ENCODE assay signal across 1 cellular context in genomic region chr14:24252289-24253124, GRCh38.
TF ChIP-seq lines count a peak whose summit lies in the region.

No MANE protein-coding gene starts in this region.

TF ChIP-seq in HepG2, 621 proteins besides CTCF, POLR2A, EP300 and RAD21 (continued from another document and continues in another):
- TF ChIP-seq ZBTB14 (CRISPR knock-in tag; IDR thresholded peaks at IDR 0.05) (no peak), IKZF1 (IDR thresholded peaks at IDR 0.05) (no peak), ZNF446 (CRISPR knock-in tag; IDR thresholded peaks at IDR 0.05) (no peak), PLSCR1 (CRISPR knock-in tag; IDR thresholded peaks at IDR 0.05; ENCODE audit: borderline replicate concordance) (no peak), IRF9 (CRISPR knock-in tag; IDR thresholded peaks at IDR 0.05; ENCODE audit: borderline replicate concordance) (peak; percentile 98), GLI4 (CRISPR knock-in tag; IDR thresholded peaks at IDR 0.05; ENCODE audit: borderline replicate concordance) (no peak), ZNF18 (CRISPR knock-in tag; IDR thresholded peaks at IDR 0.05; ENCODE audit: insufficient replicate concordance) (no peak), ZNF354B (CRISPR knock-in tag; IDR thresholded peaks at IDR 0.05) (0 out of 2 replicates have a peak, but pooled peaks have one; percentile 8), GZF1 (CRISPR knock-in tag; IDR thresholded peaks at IDR 0.05) (no peak), ZNF20 (CRISPR knock-in tag; IDR thresholded peaks at IDR 0.05) (no peak), RXRA (CRISPR knock-in tag; IDR thresholded peaks at IDR 0.05) (peak; percentile 64; the same call in 1 of the 2 replicates), MAFK (conservative IDR thresholded peaks at IDR 0.05 in 1 of 2, IDR thresholded peaks at IDR 0.05 in 1 of 2; ENCODE audit: low read length in 2 of 2) (no peak), ZXDC (CRISPR knock-in tag; IDR thresholded peaks at IDR 0.05) (no peak; the same call in 1 of the 2 replicates), TBX3 (IDR thresholded peaks at IDR 0.05; ENCODE audit: borderline replicate concordance) (peak; percentile 58; the same call in 1 of the 2 replicates), TFDP1 (CRISPR knock-in tag; IDR thresholded peaks at IDR 0.05; ENCODE audit: borderline replicate concordance) (no peak; the same call in 1 of the 2 replicates), ZNF709 (CRISPR knock-in tag; IDR thresholded peaks at IDR 0.05) (no peak), ZNF577 (CRISPR knock-in tag; IDR thresholded peaks at IDR 0.05; ENCODE audit: borderline replicate concordance, low read depth) (no peak), THAP8 (CRISPR knock-in tag; IDR thresholded peaks at IDR 0.05; ENCODE audit: borderline replicate concordance) (no peak), USF2 (IDR thresholded peaks at IDR 0.05; ENCODE audit: low read depth, low read length) (no peak), USF2 (CRISPR knock-in tag; IDR thresholded peaks at IDR 0.05; ENCODE audit: borderline replicate concordance) (no peak), ZNF318 (CRISPR knock-in tag; IDR thresholded peaks at IDR 0.05) (no peak), RELA (CRISPR knock-in tag; IDR thresholded peaks at IDR 0.05) (no peak), NR2F1 (CRISPR knock-in tag; IDR thresholded peaks at IDR 0.05) (peak in 1 of 2 experiments; percentile 27; a peak in 1 of 4 replicates), CREB1 (IDR thresholded peaks at IDR 0.05) (peak; percentile 27; the same call in 1 of the 2 replicates), CREB1 (CRISPR knock-in tag; IDR thresholded peaks at IDR 0.05) (no peak), MAX (IDR thresholded peaks at IDR 0.05) (peak; percentile 79), GATA4 (IDR thresholded peaks at IDR 0.05; ENCODE audit: borderline replicate concordance, low read depth) (no peak), NFYC (CRISPR knock-in tag; IDR thresholded peaks at IDR 0.05) (no peak), PLRG1 (conservative IDR thresholded peaks at IDR 0.05) (no peak), SAP130 (CRISPR knock-in tag; IDR thresholded peaks at IDR 0.05; ENCODE audit: low read depth) (peak; percentile 91), ZNF512 (CRISPR knock-in tag; IDR thresholded peaks at IDR 0.05) (peak; percentile 53; the same call in 1 of the 2 replicates), TAF15 (IDR thresholded peaks at IDR 0.05; ENCODE audit: low read depth, low read length, poor library complexity, severe bottlenecking) (no peak), ZNF136 (CRISPR knock-in tag; IDR thresholded peaks at IDR 0.05; ENCODE audit: low read depth) (no peak), SKI (IDR thresholded peaks at IDR 0.05; ENCODE audit: partially characterized antibody) (no peak), TBX2 (CRISPR knock-in tag; IDR thresholded peaks at IDR 0.05; ENCODE audit: borderline replicate concordance) (no peak; the same call in 1 of the 2 replicates), ZBTB7B (CRISPR knock-in tag; IDR thresholded peaks at IDR 0.05) (peak; percentile 40; the same call in 1 of the 2 replicates), RBAK (CRISPR knock-in tag; IDR thresholded peaks at IDR 0.05) (no peak), MTA1 (CRISPR knock-in tag; IDR thresholded peaks at IDR 0.05; ENCODE audit: borderline replicate concordance) (no peak; the same call in 1 of the 2 replicates), HOXA7 (CRISPR knock-in tag; IDR thresholded peaks at IDR 0.05) (no peak)
